In the genomic region with DNA sequence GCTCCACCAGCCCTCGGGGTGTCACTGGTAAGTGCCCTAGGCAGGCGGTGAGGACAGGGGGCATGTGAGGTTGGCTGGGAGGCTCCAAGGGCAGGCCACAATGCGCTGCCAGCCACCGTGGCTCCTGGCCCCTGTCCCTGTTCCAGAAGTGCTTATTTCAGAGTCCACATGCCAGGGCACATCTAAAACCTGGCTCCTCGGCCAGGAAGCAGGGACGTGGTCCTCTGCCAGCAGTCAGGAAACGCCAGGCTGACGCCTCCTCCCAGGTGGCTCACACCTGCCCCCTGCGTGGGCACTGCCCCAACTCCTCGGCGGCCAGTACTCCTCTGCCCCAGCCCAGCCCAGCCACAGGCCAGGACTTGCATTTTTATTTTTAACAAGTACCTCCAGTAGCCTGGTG, we compare ENCODE assay signal across 17 cellular contexts.
DNase-seq lines count a peak whose midpoint lies in the region; ATAC-seq and TF ChIP-seq lines count a peak whose summit lies in the region.
"Had no signal": no experiment of that assay in that cellular context is flagged by ENCODE, and none has a peak within 500 bp of the region (broad histone marks: within the 10 kb centered on the region; RNA-seq: fewer than 3 reads in every experiment).

No MANE protein-coding gene starts in this region.

- H3K9me3 ChIP-seq in esophagus (ENCODE audit: control insufficient read depth in 2 of 2, insufficient read depth in 1 of 2, low read depth in 1 of 2, low read length in 1 of 2) (peaks cover 0 to 3% of the 10 kb centered on the region in 2 donors), gastrocnemius medialis (no peaks in the 10 kb centered on the region)

- POLR2A ChIA-PET in activated CD4-positive, alpha-beta memory T cell treated with anti-CD3 and anti-CD28 coated beads for 36 hours (lab: Charles Lee) = no interaction called here

- CTCF ChIA-PET in activated CD4-positive, alpha-beta memory T cell treated with anti-CD3 and anti-CD28 coated beads for 36 hours (lab: Charles Lee) = no interaction called here

- intact Hi-C loops in CD14-positive monocyte (cut with micrococcal nuclease) = loop anchor here in 1 of 2 donors (10.0 kb wide), 3 partner anchors 72 to 168 kb away; partner anchors contain the start of genes CKS2 and SECISBP2
- intact Hi-C loops in gastrocnemius medialis (cut with DNase I; ENCODE audit: low total_unique reads) = loop anchor here (1.0 to 10.0 kb wide), 8 partner anchors 28 to 1808 kb away; partner anchors contain the start of genes SECISBP2 and SEMA4D
- intact Hi-C loops in activated CD4-positive, alpha-beta memory T cell treated with anti-CD3 and anti-CD28 coated beads for 36 hours (cut with micrococcal nuclease) = no loop called here

- peaks cover 89 to 96% of the 10 kb centered on the region in 2 donors for H3K36me3 Mint-ChIP-seq in CD14-positive monocyte
- H3K36me3 Mint-ChIP-seq in activated CD4-positive, alpha-beta memory T cell treated with anti-CD3 and anti-CD28 coated beads for 36 hours = peaks cover 70% of the 10 kb centered on the region

- H3K9me3 Mint-ChIP-seq in CD14-positive monocyte = peaks cover 0 to 2% (median 0%) of the 10 kb centered on the region in 7 donors
- H3K9me3 Mint-ChIP-seq in activated CD4-positive, alpha-beta memory T cell treated with anti-CD3 and anti-CD28 coated beads for 36 hours = no peaks in the 10 kb centered on the region

- H3K36me3 ChIP-seq in esophagus (ENCODE audit: control insufficient read depth in 2 of 2, insufficient read depth in 2 of 2, low read length in 1 of 2) (peaks cover 8 to 74% of the 10 kb centered on the region in 2 donors), gastrocnemius medialis (peaks cover 0 to 28% of the 10 kb centered on the region in 2 donors)

- in situ Hi-C loops in gastrocnemius medialis (cut with MboI; ENCODE audit: low sequenced_read_pairs in 4 of 4) = no loop called here

- no peak overlapping the region for H3K4me3 ChIP-seq in esophagus (ENCODE audit: low read depth in 1 of 2, low read length in 2 of 2)
- no peak overlapping the region for H3K4me3 ChIP-seq in gastrocnemius medialis
- H3K4me3 ChIP-seq: hepatocyte had no signal

- no peak for TF ChIP-seq CTCF in CD14-positive monocyte (IDR thresholded peaks at IDR 0.05)
- TF ChIP-seq CTCF in gastrocnemius medialis (IDR thresholded peaks at IDR 0.05 in 4 of 5, conservative IDR thresholded peaks at IDR 0.05 in 1 of 5) = no peak

- H3K4me3 Mint-ChIP-seq in CD14-positive monocyte = no peak overlapping the region
- no peak overlapping the region for H3K4me3 Mint-ChIP-seq in activated CD4-positive, alpha-beta memory T cell treated with anti-CD3 and anti-CD28 coated beads for 36 hours

- peaks cover 0 to 23% of the 10 kb centered on the region in 2 donors for H3K4me1 ChIP-seq in esophagus (ENCODE audit: control insufficient read depth in 2 of 2, insufficient read depth in 2 of 2, low read length in 1 of 2)
- peaks cover 20 to 26% of the 10 kb centered on the region in 2 donors for H3K4me1 ChIP-seq in gastrocnemius medialis

- WGBS in esophagus, 2 donors = 46 to 68% methylated on average over 11 of the region's 11 CpGs

- ATAC-seq in gastrocnemius medialis = peak; percentile 76 to 80
- no peak for ATAC-seq in HG02642 (IDR thresholded peaks at IDR 0.05; ENCODE audit: poor library complexity, unreplicated experiment)
- ATAC-seq in GM21367 (IDR thresholded peaks at IDR 0.05; ENCODE audit: unreplicated experiment) = no peak
- ATAC-seq: activated CD4-positive, CD25-positive, alpha-beta regulatory T cell treated with anti-CD3 and anti-CD28 coated beads, Interleukin-2, amount 50 U/mL, for 24 hours had no signal

- H3K4me1 Mint-ChIP-seq in CD14-positive monocyte = peaks cover 59% of the 10 kb centered on the region
- peaks cover 14% of the 10 kb centered on the region for H3K4me1 Mint-ChIP-seq in activated CD4-positive, alpha-beta memory T cell treated with anti-CD3 and anti-CD28 coated beads for 36 hours (ENCODE audit: low read depth)

- H3K27me3 Mint-ChIP-seq in CD14-positive monocyte (ENCODE audit: low read depth in 3 of 3) = peaks cover 0 to 1% (median 0%) of the 10 kb centered on the region in 3 donors
- no peaks in the 10 kb centered on the region for H3K27me3 Mint-ChIP-seq in activated CD4-positive, alpha-beta memory T cell treated with anti-CD3 and anti-CD28 coated beads for 36 hours

- TF ChIP-seq POLR2A in gastrocnemius medialis (IDR thresholded peaks at IDR 0.05) = no peak

- peak overlapping the region in 5 of 7 donors; percentile 32 to 94 (median 90) for H3K27ac Mint-ChIP-seq in CD14-positive monocyte
- no peak overlapping the region for H3K27ac Mint-ChIP-seq in activated CD4-positive, alpha-beta memory T cell treated with anti-CD3 and anti-CD28 coated beads for 36 hours

- DNase-seq in CD14-positive monocyte (ENCODE audit: low spot score) = no peak
- peak; percentile 83 for DNase-seq in NCI-H2196 (lab: John Stamatoyannopoulos, UW; ENCODE audit: unreplicated experiment)
- peak; percentile 90 to 99 for DNase-seq in gastrocnemius medialis
- no peak for DNase-seq in GM19238 (ENCODE audit: insufficient read length, low spot score)
- DNase-seq in activated CD4-positive, alpha-beta memory T cell treated with anti-CD3 and anti-CD28 coated beads for 36 hours = no peak
- DNase-seq: activated T-cell treated with anti-CD3 and anti-CD28 coated beads for 4 hours; AML-193; amniotic stem cell; cortex of kidney; DMS153; SIG-M5; stimulated activated CD4-positive, alpha-beta T cell treated with anti-CD3 and anti-CD28 coated beads, Interleukin-1b, Interleukin-23, amount 100 ng/mL, for 48 hours had no signal

- peak overlapping the region; percentile 58 to 62 for H3K27ac ChIP-seq in esophagus (ENCODE audit: low read depth in 2 of 2, low read length in 1 of 2)
- H3K27ac ChIP-seq in gastrocnemius medialis = peak overlapping the region; percentile 79 to 93 (median 88)
- H3K27ac ChIP-seq: hepatocyte had no signal

- H3K27me3 ChIP-seq in esophagus (ENCODE audit: control insufficient read depth in 1 of 2, insufficient read depth in 2 of 2, low read length in 2 of 2) (no peaks in the 10 kb centered on the region), gastrocnemius medialis (no peaks in the 10 kb centered on the region)
- H3K27me3 ChIP-seq: hepatocyte had no signal

Comparison
In these comparisons a context has a peak if more than half of its experiments do, and no peak if none do; other contexts are left out.
1. DNase-seq: peak in NCI-H2196 (single experiment) and gastrocnemius medialis (2 of 2); none in CD14-positive monocyte (single experiment), GM19238 (single experiment) and activated CD4-positive, alpha-beta memory T cell treated with anti-CD3 and anti-CD28 coated beads for 36 hours (single experiment).
2. ATAC-seq: peak in gastrocnemius medialis (2 of 2); none in HG02642 (single experiment) and GM21367 (single experiment).